Comparison of ENCODE assay signal across 8 cellular contexts in the genomic region with DNA sequence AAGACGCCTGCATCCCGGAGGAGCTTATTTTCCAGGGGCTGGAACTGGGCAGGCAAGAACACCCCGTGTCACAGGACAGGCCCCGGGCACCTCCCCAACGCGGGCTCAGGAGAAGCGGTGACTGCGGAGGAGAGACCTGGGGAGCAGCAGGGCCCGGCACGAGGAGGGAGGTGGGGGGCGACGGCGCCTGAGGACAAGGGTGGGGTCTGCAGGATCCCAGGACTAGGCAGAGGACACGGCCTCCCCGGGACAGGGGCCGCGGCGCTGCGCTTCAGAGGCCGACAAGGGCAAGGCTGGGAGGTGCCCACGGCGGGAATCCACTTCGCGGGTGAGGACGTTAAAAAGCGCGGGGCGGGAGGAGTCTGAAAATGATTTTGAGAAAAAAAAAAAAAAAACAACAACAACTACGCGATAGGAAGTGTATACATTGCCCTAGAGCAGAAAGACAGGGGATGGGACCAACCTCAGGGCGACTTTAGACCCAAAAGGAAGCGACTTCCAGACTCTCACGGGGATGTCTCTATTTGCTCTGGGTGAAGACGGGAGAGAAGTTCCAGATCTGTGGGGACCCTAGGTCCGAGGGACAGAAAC. TPM values are rescaled to one million over a fixed set of nuclear protein-coding genes. Genes with fewer than 3 reads are reported as not detected.
DNase-seq lines count a peak whose midpoint lies in the region; ATAC-seq and TF ChIP-seq lines count a peak whose summit lies in the region.

No MANE protein-coding gene starts in this region.

- H3K9ac ChIP-seq in rectal smooth muscle tissue (ENCODE audit: low read length) = peak overlapping the region; percentile 80

- POLR2A ChIA-PET in OCI-LY7 (lab: Charles Lee) = no interaction called here

- H3K36me3 ChIP-seq in GM06990 (ENCODE audit: control insufficient read depth, insufficient read depth, low read length) (no peaks in the 10 kb centered on the region), OCI-LY7 (ENCODE audit: insufficient read depth, low read length) (peaks cover 17% of the 10 kb centered on the region), left ventricle myocardium inferior (no peaks in the 10 kb centered on the region), rectal smooth muscle tissue (ENCODE audit: control insufficient read depth, insufficient read depth, low read length) (no peaks in the 10 kb centered on the region)

- no peaks in the 10 kb centered on the region for H3K27me3 ChIP-seq in GM06990 (replicated peaks; ENCODE audit: control insufficient read depth, insufficient read depth, low read length)
- H3K27me3 ChIP-seq in left ventricle myocardium inferior (ENCODE audit: low read depth) = no peaks in the 10 kb centered on the region
- H3K27me3 ChIP-seq in rectal smooth muscle tissue (ENCODE audit: control insufficient read depth, insufficient read depth, low read length) = no peaks in the 10 kb centered on the region

- peak overlapping the region; percentile 63 for H3K27ac ChIP-seq in OCI-LY7 (ENCODE audit: low read depth, low read length, poor library complexity, severe bottlenecking)
- H3K27ac ChIP-seq in left ventricle myocardium inferior (replicated peaks) = peak overlapping the region; percentile 95
- H3K27ac ChIP-seq in rectal smooth muscle tissue (ENCODE audit: low read depth, low read length) = peak overlapping the region; percentile 82

- ATAC-seq in HG02571 (IDR thresholded peaks at IDR 0.05; ENCODE audit: unreplicated experiment) = peak; percentile 28

- H3K4me3 ChIP-seq in GM06990 (replicated peaks; ENCODE audit: low read depth, low read length) (peak overlapping the region; percentile 84), OCI-LY7 (ENCODE audit: low read depth, low read length, poor library complexity, severe bottlenecking) (peak overlapping the region; percentile 79), left ventricle myocardium inferior (peak overlapping the region; percentile 86), rectal smooth muscle tissue (ENCODE audit: low read length) (peak overlapping the region; percentile 99)

- DNase-seq in GM06990 (ENCODE audit: extremely low read depth, insufficient read length) = peak; percentile 61
- DNase-seq in OCI-LY7 (ENCODE audit: low spot score) = no peak
- peak; percentile 33 for DNase-seq in left ventricle myocardium inferior
- DNase-seq in SIG-M5 treated with dmso at 0.1 percent for 504 hours (lab: John Stamatoyannopoulos, UW; ENCODE audit: unreplicated experiment) = no peak
- no peak for DNase-seq in central memory CD4-positive, alpha-beta T cell

- H3K27ac Mint-ChIP-seq in activated naive CD8-positive, alpha-beta T cell = peak overlapping the region; percentile 87

- no peaks in the 10 kb centered on the region for H3K9me3 ChIP-seq in OCI-LY7 (ENCODE audit: low read length)
- no peaks in the 10 kb centered on the region for H3K9me3 ChIP-seq in left ventricle myocardium inferior (replicated peaks)

- H3K79me2 ChIP-seq in OCI-LY7 (ENCODE audit: insufficient read depth, low read depth, low read length) = peaks cover 35% of the 10 kb centered on the region

- TSS peak; percentile 79 for BruUV-seq in OCI-LY7 (replicated peaks; lab: Mats Ljungman, UMichigan)

- H3K4me1 ChIP-seq in OCI-LY7 (ENCODE audit: insufficient read depth, low read length, poor library complexity, severe bottlenecking) = peaks cover 31% of the 10 kb centered on the region
- H3K4me1 ChIP-seq in left ventricle myocardium inferior = peaks cover 25% of the 10 kb centered on the region
- H3K4me1 ChIP-seq in rectal smooth muscle tissue (ENCODE audit: control insufficient read depth, insufficient read depth, low read length) = peaks cover 8% of the 10 kb centered on the region

- no peaks in the 10 kb centered on the region for H4K20me1 ChIP-seq in OCI-LY7 (ENCODE audit: insufficient read depth, low read length)

- TF ChIP-seq CTCF in GM06990 (IDR thresholded peaks at IDR 0.05; ENCODE audit: insufficient read depth, low read length, poor library complexity, severe bottlenecking) (no peak), OCI-LY7 (conservative IDR thresholded peaks at IDR 0.05; ENCODE audit: low read length) (no peak), left ventricle myocardium inferior (IDR thresholded peaks at IDR 0.05; ENCODE audit: borderline replicate concordance) (no peak)

- H3K36me3 Mint-ChIP-seq in activated naive CD8-positive, alpha-beta T cell = peaks cover 2% of the 10 kb centered on the region

- peak overlapping the region; percentile 89 for H2AFZ ChIP-seq in OCI-LY7 (ENCODE audit: low read length)

- H3K4me2 ChIP-seq in OCI-LY7 (ENCODE audit: low read length) = peak overlapping the region; percentile 74

- peaks cover 32% of the 10 kb centered on the region for H3K4me1 Mint-ChIP-seq in activated naive CD8-positive, alpha-beta T cell (ENCODE audit: low read depth)

- CTCF ChIA-PET in OCI-LY7 (lab: Charles Lee; ENCODE audit: unreplicated experiment) = no interaction called here

- no peaks in the 10 kb centered on the region for H3K9me2 ChIP-seq in OCI-LY7 (ENCODE audit: insufficient read depth, low read length)

- no peaks in the 10 kb centered on the region for H3K9me3 Mint-ChIP-seq in activated naive CD8-positive, alpha-beta T cell (ENCODE audit: low read depth)

- intact Hi-C loops in OCI-LY7 (cut with micrococcal nuclease; ENCODE audit: unreplicated experiment) (no loop called here), left ventricle myocardium inferior (cut with micrococcal nuclease) (no loop called here)

- peak overlapping the region; percentile 96 for H3K4me3 Mint-ChIP-seq in activated naive CD8-positive, alpha-beta T cell

- H3K27me3 Mint-ChIP-seq in activated naive CD8-positive, alpha-beta T cell = no peaks in the 10 kb centered on the region

RNA-seq across cellular contexts. Expression of a gene that starts 44.9 kb away (rescaled TPM):
- 10.6 and 13.6 TPM in 2 replicates for total RNA-seq in OCI-LY7 (2014; rRNA removed; shearing (Covaris generic))
- 23.8 and 23.9 TPM in 2 replicates for total RNA-seq in OCI-LY7 (2022)
- total RNA-seq in left ventricle myocardium inferior = 7.0 TPM

RNA-seq across cellular contexts. Expression of a gene that starts 51.7 kb away (rescaled TPM):
- 59.4 and 66.1 TPM in 2 replicates for total RNA-seq in OCI-LY7 (2014; rRNA removed; shearing (Covaris generic))
- 47.2 and 66.8 TPM in 2 replicates for total RNA-seq in OCI-LY7 (2022)
- 21.1 TPM for total RNA-seq in left ventricle myocardium inferior

Comparison
In these comparisons a context has a peak if more than half of its experiments do, and no peak if none do; other contexts are left out.
1. DNase-seq: peak in GM06990 (single experiment) and left ventricle myocardium inferior (single experiment); none in OCI-LY7 (single experiment), SIG-M5 treated with dmso at 0.1 percent for 504 hours (single experiment) and central memory CD4-positive, alpha-beta T cell (single experiment).
2. Peak in every context shown above with its lines, with median percentiles within 50 percentile points of each other: H3K4me3 ChIP-seq and H3K27ac ChIP-seq.